In the genomic region with DNA sequence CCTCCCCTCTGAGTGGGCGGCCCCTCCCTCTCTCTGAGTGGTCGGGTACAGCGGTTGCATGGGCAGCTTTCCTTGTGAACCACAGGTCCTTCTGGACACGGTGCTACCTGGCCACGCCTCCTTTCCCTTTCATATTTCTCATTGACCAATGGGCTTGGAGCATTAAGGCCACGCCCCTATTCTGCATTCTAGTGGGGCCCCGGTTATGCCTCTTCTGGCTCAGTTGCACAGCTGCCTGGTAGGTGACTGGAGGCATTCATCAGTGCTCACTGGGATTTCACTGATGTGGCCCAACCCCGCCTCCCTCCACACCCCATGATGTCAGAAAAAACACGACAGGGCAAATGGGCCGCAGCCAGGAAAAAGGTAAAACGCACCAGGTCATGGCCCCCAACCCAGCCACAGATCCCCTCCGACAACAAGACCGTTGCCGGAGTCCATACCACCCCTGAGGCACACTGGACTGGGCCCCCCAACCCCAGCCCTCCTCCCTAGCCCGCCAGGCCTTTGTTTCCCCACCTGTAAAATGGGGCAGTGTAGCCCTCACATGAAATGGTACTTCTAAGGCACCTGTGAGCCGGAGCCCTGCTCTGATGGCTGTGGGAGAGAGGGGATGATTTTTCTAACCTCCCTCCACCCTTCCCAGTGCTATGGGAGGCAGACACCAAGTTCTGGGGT, we compare ENCODE assay signal across 8 cellular contexts. TPM values are rescaled to one million over a fixed set of nuclear protein-coding genes. Genes with fewer than 3 reads are reported as not detected.
DNase-seq lines count a peak whose midpoint lies in the region; ATAC-seq and TF ChIP-seq lines count a peak whose summit lies in the region.
"Had no signal": no experiment of that assay in that cellular context is flagged by ENCODE, and none has a peak within 500 bp of the region (broad histone marks: within the 10 kb centered on the region; RNA-seq: fewer than 3 reads in every experiment).

No MANE protein-coding gene starts in this region.

- no peak overlapping the region for H3K4me3 Mint-ChIP-seq in T-helper 17 cell

- no peak overlapping the region for H3K4me3 ChIP-seq in choroid plexus epithelial cell (ENCODE audit: low read depth, low read length)
- no peak overlapping the region for H3K4me3 ChIP-seq in hepatocyte

- H2AFZ ChIP-seq in hepatocyte, result no peak overlapping the region

- H4K20me1 ChIP-seq in hepatocyte (ENCODE audit: insufficient read depth, poor library complexity, severe bottlenecking), result no peaks in the 10 kb centered on the region

- no peaks in the 10 kb centered on the region for H3K9me2 ChIP-seq in hepatocyte (replicated peaks; ENCODE audit: insufficient read depth)

- TF ChIP-seq CTCF in choroid plexus epithelial cell (conservative IDR thresholded peaks at IDR 0.05; ENCODE audit: low read depth, low read length) (no peak), hepatocyte (IDR thresholded peaks at IDR 0.05; ENCODE audit: poor library complexity) (no peak)

- no peak overlapping the region for H3K27ac Mint-ChIP-seq in T-helper 17 cell
- H3K27ac Mint-ChIP-seq: activated naive CD4-positive, alpha-beta T cell treated with anti-CD3 and anti-CD28 coated beads, Interleukin-2, amount 50 U/mL, for 72 hours had no signal

- peaks cover 12% of the 10 kb centered on the region for H3K27me3 Mint-ChIP-seq in T-helper 17 cell

- H3K36me3 Mint-ChIP-seq in T-helper 17 cell (ENCODE audit: low read depth), result no peaks in the 10 kb centered on the region
- H3K36me3 Mint-ChIP-seq: activated naive CD4-positive, alpha-beta T cell treated with anti-CD3 and anti-CD28 coated beads, Interleukin-2, amount 50 U/mL, for 72 hours had no signal

- no peaks in the 10 kb centered on the region for H3K36me3 ChIP-seq in hepatocyte (replicated peaks; ENCODE audit: insufficient read depth, low read depth)

- ATAC-seq in T-helper 17 cell (no peak), GM19328 (IDR thresholded peaks at IDR 0.05; ENCODE audit: unreplicated experiment) (no peak)
- ATAC-seq: activated naive CD4-positive, alpha-beta T cell treated with anti-CD3 and anti-CD28 coated beads, Interleukin-2, amount 50 U/mL, for 72 hours had no signal

- peaks cover 10% of the 10 kb centered on the region for H3K4me1 Mint-ChIP-seq in T-helper 17 cell

- DNase-seq in COLO668 (lab: John Stamatoyannopoulos, UW; ENCODE audit: unreplicated experiment) (peak; percentile 28), EL (peak; percentile 24), NCI-H2196 treated with DMSO at 0.1 percent for 48 hours (lab: John Stamatoyannopoulos, UW; ENCODE audit: unreplicated experiment) (peak; percentile 39), choroid plexus epithelial cell (ENCODE audit: low read depth) (peak; percentile 31), T-helper 17 cell (no peak), hepatocyte (ENCODE audit: low spot score) (no peak)

- H3K4me2 ChIP-seq in hepatocyte, result no peak overlapping the region

- no peaks in the 10 kb centered on the region for H3K27me3 ChIP-seq in hepatocyte

- no peak overlapping the region for H3K27ac ChIP-seq in hepatocyte

- no peaks in the 10 kb centered on the region for H3K79me2 ChIP-seq in hepatocyte

- 87% methylated on average over 16 of the region's 16 CpGs for WGBS in hepatocyte (ENCODE audit: low lambda C conversion rate, missing lambda C conversion rate)

- no peaks in the 10 kb centered on the region for H3K4me1 ChIP-seq in hepatocyte (ENCODE audit: insufficient read depth)

- H3K9me3 ChIP-seq in T-helper 17 cell (ENCODE audit: control insufficient read depth, low read length, poor library complexity, severe bottlenecking), result no peaks in the 10 kb centered on the region
- no peaks in the 10 kb centered on the region for H3K9me3 ChIP-seq in hepatocyte (ENCODE audit: low read depth)

RNA-seq across cellular contexts. Expression of a gene that starts 26.3 kb away (rescaled TPM):
- total RNA-seq in T-helper 17 cell (10 to 100 TPM; 48.0 to 51.0 TPM), hepatocyte (62.3 and 65.9 TPM in 2 replicates)
- polyA plus RNA-seq in hepatocyte, result 60.0 and 60.2 TPM in 2 replicates

RNA-seq across cellular contexts. Expression of a gene that starts 42.5 kb away (rescaled TPM):
- total RNA-seq in T-helper 17 cell (under 1 TPM in 1 of 2 donors, not detected in 1; 0.29 TPM), hepatocyte (not detected in 2 replicates)
- 0.27 TPM in 1 of 2 replicates, not detected in the other for polyA plus RNA-seq in hepatocyte

RNA-seq across cellular contexts. Expression of a gene that starts 57.8 kb away (rescaled TPM):
- total RNA-seq in T-helper 17 cell (1 to 10 TPM; 3.7 to 4.6 TPM), hepatocyte (5.1 and 6.8 TPM in 2 replicates)
- 0.56 and 1.7 TPM in 2 replicates for polyA plus RNA-seq in hepatocyte

RNA-seq across cellular contexts. Expression of a gene that starts 58.1 kb away (rescaled TPM):
- total RNA-seq in T-helper 17 cell (100 to 1,000 TPM; 166 to 183 TPM), hepatocyte (49.6 and 53.3 TPM in 2 replicates)
- 161 and 163 TPM in 2 replicates for polyA plus RNA-seq in hepatocyte

Comparison
In these comparisons a context has a peak if more than half of its experiments do, and no peak if none do; other contexts are left out.
1. DNase-seq: peak in COLO668 (single experiment), EL (single experiment), NCI-H2196 treated with DMSO at 0.1 percent for 48 hours (single experiment) and choroid plexus epithelial cell (single experiment); none in T-helper 17 cell (0 of 3) and hepatocyte (single experiment).